1 cellular context compared by ENCODE assay signal in genomic region chr9:5321058-5321457, GRCh38.
TF ChIP-seq lines count a peak whose summit lies in the region.

No MANE protein-coding gene starts in this region.

TF ChIP-seq in GM12878, 131 proteins besides CTCF, POLR2A, EP300 and RAD21:
- peak; percentile 62 for TF ChIP-seq TCF7 (IDR thresholded peaks at IDR 0.05; ENCODE audit: borderline replicate concordance)
- no peak for TF ChIP-seq CREM (IDR thresholded peaks at IDR 0.05; ENCODE audit: low read depth)
- no peak for TF ChIP-seq MLLT1 (IDR thresholded peaks at IDR 0.05)
TF ChIP-seq in GM12878: peak in this region for 1.
